Comparison of ENCODE assay signal across 6 cellular contexts in genomic region chr6:30033440-30033839, GRCh38. TPM values are rescaled to one million over a fixed set of nuclear protein-coding genes. Genes with fewer than 3 reads are reported as not detected.
"Had no signal": no experiment of that assay in that cellular context is flagged by ENCODE, and none has a peak within 500 bp of the region (broad histone marks: within the 10 kb centered on the region; RNA-seq: fewer than 3 reads in every experiment).

No MANE protein-coding gene starts in this region.

RNA-seq across cellular contexts. Expression of gene RNF39, which starts 42.1 kb away (rescaled TPM):
- total RNA-seq: dermis microvascular lymphatic vessel endothelial cell; gastrocnemius medialis; heart right ventricle; left ventricle myocardium inferior; neural crest cell; T-helper 2 cell treated with Interferon-gamma antibody and Interleukin-4, amounts not matched to agents 100 ng/mL and 5 ng/mL, for 36 hours had no signal
